Comparison of ENCODE assay signal across 1 cellular context in genomic region chr3:146160964-146161724, GRCh38.
TF ChIP-seq lines count a peak whose summit lies in the region.

PLOD2 (minus strand) TSS chr3:146161184; CDS start chr3:146160989, 195 bp downstream.

TF ChIP-seq in HepG2, 621 proteins besides CTCF, POLR2A, EP300 and RAD21 (continued from another document and continues in another):
- TF ChIP-seq HINFP (CRISPR knock-in tag; IDR thresholded peaks at IDR 0.05; ENCODE audit: low read depth) (peak; percentile 94), SNAPC5 (CRISPR knock-in tag; IDR thresholded peaks at IDR 0.05; ENCODE audit: borderline replicate concordance) (peak; percentile 80), ZNF12 (CRISPR knock-in tag; IDR thresholded peaks at IDR 0.05) (peak; percentile 79), ISX (CRISPR knock-in tag; conservative IDR thresholded peaks at IDR 0.05) (0 out of 2 replicates have a peak, but pooled peaks have one; percentile 61), PAF1 (CRISPR knock-in tag; IDR thresholded peaks at IDR 0.05) (no peak), TSC22D2 (CRISPR knock-in tag; IDR thresholded peaks at IDR 0.05; ENCODE audit: borderline replicate concordance) (0 out of 2 replicates have a peak, but pooled peaks have one; percentile 61), SYNCRIP (IDR thresholded peaks at IDR 0.05; ENCODE audit: insufficient read depth, low read depth, low read length) (no peak), ZNF282 (IDR thresholded peaks at IDR 0.05; ENCODE audit: partially characterized antibody) (no peak), ATF5 (CRISPR knock-in tag; IDR thresholded peaks at IDR 0.05; ENCODE audit: low read depth) (no peak), ZNF292 (CRISPR knock-in tag; IDR thresholded peaks at IDR 0.05; ENCODE audit: borderline replicate concordance, low read depth) (peak; percentile 74; the same call in 1 of the 2 replicates), BATF2 (CRISPR knock-in tag; IDR thresholded peaks at IDR 0.05) (peak; percentile 57; the same call in 1 of the 2 replicates), ZNF589 (CRISPR knock-in tag; conservative IDR thresholded peaks at IDR 0.05) (0 out of 2 replicates have a peak, but pooled peaks have one; percentile 41), HMGA1 (CRISPR knock-in tag; conservative IDR thresholded peaks at IDR 0.05) (no peak), ZFP1 (CRISPR knock-in tag; IDR thresholded peaks at IDR 0.05) (peak; percentile 87), ZNF513 (CRISPR knock-in tag; conservative IDR thresholded peaks at IDR 0.05) (peak; percentile 91; the same call in 1 of the 2 replicates), DZIP1 (CRISPR knock-in tag; IDR thresholded peaks at IDR 0.05) (no peak), MLXIP (CRISPR knock-in tag; IDR thresholded peaks at IDR 0.05; ENCODE audit: borderline replicate concordance) (peak; percentile 68; the same call in 1 of the 2 replicates), ZNF10 (CRISPR knock-in tag; IDR thresholded peaks at IDR 0.05; ENCODE audit: borderline replicate concordance, low read depth) (no peak), HOXA5 (CRISPR knock-in tag; IDR thresholded peaks at IDR 0.05) (peak; percentile 38), KAT7 (CRISPR knock-in tag; IDR thresholded peaks at IDR 0.05; ENCODE audit: borderline replicate concordance) (peak; percentile 40; the same call in 1 of the 2 replicates), GTF2F1 (IDR thresholded peaks at IDR 0.05; ENCODE audit: low read length) (peak; percentile 71; the same call in 1 of the 2 replicates), ZHX2 (IDR thresholded peaks at IDR 0.05; ENCODE audit: low read depth) (peak; percentile 45; the same call in 1 of the 2 replicates), ZHX2 (CRISPR knock-in tag; IDR thresholded peaks at IDR 0.05; ENCODE audit: borderline replicate concordance) (peak; percentile 78; the same call in 1 of the 2 replicates), ATF7 (IDR thresholded peaks at IDR 0.05) (no peak), ATF7 (CRISPR knock-in tag; IDR thresholded peaks at IDR 0.05) (no peak), ZBTB25 (CRISPR knock-in tag; IDR thresholded peaks at IDR 0.05) (peak; percentile 64), ZKSCAN5 (CRISPR knock-in tag; IDR thresholded peaks at IDR 0.05) (no peak), JUN (CRISPR knock-in tag; IDR thresholded peaks at IDR 0.05) (no peak), ZNF616 (CRISPR knock-in tag; IDR thresholded peaks at IDR 0.05; ENCODE audit: low read depth) (0 out of 2 replicates have a peak, but pooled peaks have one; percentile 75), ZBTB10 (CRISPR knock-in tag; IDR thresholded peaks at IDR 0.05; ENCODE audit: borderline replicate concordance) (0 out of 2 replicates have a peak, but pooled peaks have one; percentile 20)
